In genomic region chr1:215141460-215141859, GRCh38 we compare ENCODE assay signal across 34 cellular contexts.
"Had no signal": no experiment of that assay in that cellular context is flagged by ENCODE, and none has a peak within 500 bp of the region (broad histone marks: within the 10 kb centered on the region; RNA-seq: fewer than 3 reads in every experiment).

No MANE protein-coding gene starts in this region.

- H3K27me3 ChIP-seq: MG63 had no signal

- H3K4me3 ChIP-seq: MG63 had no signal

- H3K36me3 ChIP-seq: MG63 had no signal

- DNase-seq: Karpas-422, Kasumi-1, MG63, MM.1S, MV-4-11, NCI-H1048, NCI-H1092, NCI-H1092 treated with DMSO at 0.1 percent for 48 hours, NCI-H1105, NCI-H1105 treated with DMSO at 0.1 percent for 48 hours, NCI-H1417, NCI-H1417 treated with DMSO at 0.1 percent for 48 hours, NCI-H1436, NCI-H1436 treated with DMSO at 0.1 percent for 48 hours, NCI-H146, NCI-H1694, NCI-H1694 treated with DMSO at 0.1 percent for 48 hours, NCI-H187, NCI-H187 treated with DMSO at 0.1 percent for 48 hours, NCI-H1930, NCI-H2029, NCI-H2029 treated with DMSO at 0.1 percent for 48 hours, NCI-H2081, NCI-H2081 treated with DMSO at 0.1 percent for 48 hours, NCI-H2171, NCI-H2171 treated with DMSO at 0.1 percent for 48 hours, NCI-H2227 treated with DMSO at 0.1 percent for 48 hours, NCI-H226, NCI-H345, NCI-H446, NCI-H446 treated with DMSO at 0.1 percent for 48 hours, NCI-H510A, NCI-H510A treated with DMSO at 0.1 percent for 48 hours, NCI-H524 had no signal
